Comparison of ENCODE assay signal across 1 cellular context in the genomic region with DNA sequence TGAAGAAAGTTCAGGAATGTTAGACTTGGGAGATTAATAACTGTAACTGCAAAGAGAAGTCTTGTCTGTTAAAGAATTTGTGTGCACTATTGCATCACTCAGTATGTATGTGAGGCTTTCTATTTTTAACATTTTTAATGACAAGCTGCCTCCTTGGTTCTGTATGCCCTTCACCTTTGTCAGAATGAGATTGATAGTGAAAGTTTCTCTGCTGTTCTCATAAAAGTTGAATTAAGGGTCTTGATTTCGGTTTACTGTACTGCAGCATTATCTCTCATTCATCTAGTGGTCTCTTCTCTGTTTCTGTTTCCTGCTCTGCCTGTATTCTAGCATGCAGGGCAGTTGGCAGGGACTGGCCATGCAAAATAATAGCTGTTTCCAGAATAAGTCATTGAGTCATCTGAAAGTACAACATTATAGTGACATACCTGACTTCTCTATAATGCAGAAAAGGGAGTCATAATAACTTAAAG.
TF ChIP-seq lines count a peak whose summit lies in the region.

No MANE protein-coding gene starts in this region.

TF ChIP-seq in GM12878, 131 proteins besides CTCF, POLR2A, EP300 and RAD21 (continued from another document and continues in another):
- TF ChIP-seq GABPA (IDR thresholded peaks at IDR 0.05; ENCODE audit: low read depth) (0 out of 2 replicates have a peak, but pooled peaks have one; percentile 11), CBX5 (IDR thresholded peaks at IDR 0.05; ENCODE audit: low read depth) (0 out of 2 replicates have a peak, but pooled peaks have one; percentile 26), CREM (IDR thresholded peaks at IDR 0.05; ENCODE audit: low read depth) (0 out of 2 replicates have a peak, but pooled peaks have one; percentile 9), ZBTB11 (CRISPR knock-in tag; IDR thresholded peaks at IDR 0.05) (no peak), EGR1 (IDR thresholded peaks at IDR 0.05; ENCODE audit: borderline replicate concordance in 1 of 2, low read depth in 2 of 2, low read length in 2 of 2) (no peak), TCF7 (IDR thresholded peaks at IDR 0.05; ENCODE audit: borderline replicate concordance) (no peak), RB1 (IDR thresholded peaks at IDR 0.05; ENCODE audit: borderline replicate concordance) (no peak), BMI1 (IDR thresholded peaks at IDR 0.05; ENCODE audit: borderline replicate concordance) (no peak), CREB1 (IDR thresholded peaks at IDR 0.05; ENCODE audit: low read depth) (no peak; the same call in 1 of the 2 replicates), JUND (IDR thresholded peaks at IDR 0.05; ENCODE audit: low read depth, low read length) (no peak), POLR2AphosphoS5 (IDR thresholded peaks at IDR 0.05; ENCODE audit: low read length) (no peak), ZBTB40 (IDR thresholded peaks at IDR 0.05; ENCODE audit: borderline replicate concordance) (no peak), POLR2AphosphoS2 (IDR thresholded peaks at IDR 0.05; ENCODE audit: low read depth, low read length) (no peak), SRF (IDR thresholded peaks at IDR 0.05; ENCODE audit: low read depth in 2 of 2, low read length in 2 of 2) (no peak), IKZF1 (conservative IDR thresholded peaks at IDR 0.05) (no peak), MXI1 (IDR thresholded peaks at IDR 0.05; ENCODE audit: low read depth, low read length) (no peak), SUZ12 (IDR thresholded peaks at IDR 0.05; ENCODE audit: unreplicated experiment) (no peak), NR2C2 (IDR thresholded peaks at IDR 0.05; ENCODE audit: borderline replicate concordance, control insufficient read depth, insufficient read length, low read depth) (no peak), SUPT20H (IDR thresholded peaks at IDR 0.05; ENCODE audit: borderline replicate concordance, control insufficient read depth, low read depth, low read length) (no peak), SMAD1 (IDR thresholded peaks at IDR 0.05; ENCODE audit: low read depth, partially characterized antibody) (no peak), ZBTB4 (CRISPR knock-in tag; IDR thresholded peaks at IDR 0.05) (no peak), ZSCAN29 (IDR thresholded peaks at IDR 0.05) (no peak), BRCA1 (IDR thresholded peaks at IDR 0.05; ENCODE audit: low read depth, low read length) (no peak), NFYA (IDR thresholded peaks at IDR 0.05; ENCODE audit: borderline replicate concordance, low read depth, low read length) (no peak), SMC3 (IDR thresholded peaks at IDR 0.05; ENCODE audit: borderline replicate concordance, low read length) (0 out of 2 replicates have a peak, but pooled peaks have one; percentile 15), ZNF24 (IDR thresholded peaks at IDR 0.05) (no peak), MYC (IDR thresholded peaks at IDR 0.05; ENCODE audit: insufficient read depth, insufficient read length, insufficient replicate concordance, low read length, severe bottlenecking) (no peak), YBX1 (IDR thresholded peaks at IDR 0.05) (no peak), RBBP5 (conservative IDR thresholded peaks at IDR 0.05) (no peak), NFIC (IDR thresholded peaks at IDR 0.05; ENCODE audit: low read depth, low read length) (peak; percentile 43; the same call in 1 of the 2 replicates), ZNF274 (IDR thresholded peaks at IDR 0.05; ENCODE audit: insufficient read depth, insufficient read length) (no peak)
- TF ChIP-seq, protein P1, sequence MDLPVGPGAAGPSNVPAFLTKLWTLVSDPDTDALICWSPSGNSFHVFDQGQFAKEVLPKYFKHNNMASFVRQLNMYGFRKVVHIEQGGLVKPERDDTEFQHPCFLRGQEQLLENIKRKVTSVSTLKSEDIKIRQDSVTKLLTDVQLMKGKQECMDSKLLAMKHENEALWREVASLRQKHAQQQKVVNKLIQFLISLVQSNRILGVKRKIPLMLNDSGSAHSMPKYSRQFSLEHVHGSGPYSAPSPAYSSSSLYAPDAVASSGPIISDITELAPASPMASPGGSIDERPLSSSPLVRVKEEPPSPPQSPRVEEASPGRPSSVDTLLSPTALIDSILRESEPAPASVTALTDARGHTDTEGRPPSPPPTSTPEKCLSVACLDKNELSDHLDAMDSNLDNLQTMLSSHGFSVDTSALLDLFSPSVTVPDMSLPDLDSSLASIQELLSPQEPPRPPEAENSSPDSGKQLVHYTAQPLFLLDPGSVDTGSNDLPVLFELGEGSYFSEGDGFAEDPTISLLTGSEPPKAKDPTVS (IDR thresholded peaks at IDR 0.05; ENCODE audit: low read depth, low read length), result no peak
- TF ChIP-seq, protein P2, sequence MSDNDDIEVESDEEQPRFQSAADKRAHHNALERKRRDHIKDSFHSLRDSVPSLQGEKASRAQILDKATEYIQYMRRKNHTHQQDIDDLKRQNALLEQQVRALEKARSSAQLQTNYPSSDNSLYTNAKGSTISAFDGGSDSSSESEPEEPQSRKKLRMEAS (IDR thresholded peaks at IDR 0.05; ENCODE audit: low read depth, low read length), result no peak
- TF ChIP-seq, protein P3, sequence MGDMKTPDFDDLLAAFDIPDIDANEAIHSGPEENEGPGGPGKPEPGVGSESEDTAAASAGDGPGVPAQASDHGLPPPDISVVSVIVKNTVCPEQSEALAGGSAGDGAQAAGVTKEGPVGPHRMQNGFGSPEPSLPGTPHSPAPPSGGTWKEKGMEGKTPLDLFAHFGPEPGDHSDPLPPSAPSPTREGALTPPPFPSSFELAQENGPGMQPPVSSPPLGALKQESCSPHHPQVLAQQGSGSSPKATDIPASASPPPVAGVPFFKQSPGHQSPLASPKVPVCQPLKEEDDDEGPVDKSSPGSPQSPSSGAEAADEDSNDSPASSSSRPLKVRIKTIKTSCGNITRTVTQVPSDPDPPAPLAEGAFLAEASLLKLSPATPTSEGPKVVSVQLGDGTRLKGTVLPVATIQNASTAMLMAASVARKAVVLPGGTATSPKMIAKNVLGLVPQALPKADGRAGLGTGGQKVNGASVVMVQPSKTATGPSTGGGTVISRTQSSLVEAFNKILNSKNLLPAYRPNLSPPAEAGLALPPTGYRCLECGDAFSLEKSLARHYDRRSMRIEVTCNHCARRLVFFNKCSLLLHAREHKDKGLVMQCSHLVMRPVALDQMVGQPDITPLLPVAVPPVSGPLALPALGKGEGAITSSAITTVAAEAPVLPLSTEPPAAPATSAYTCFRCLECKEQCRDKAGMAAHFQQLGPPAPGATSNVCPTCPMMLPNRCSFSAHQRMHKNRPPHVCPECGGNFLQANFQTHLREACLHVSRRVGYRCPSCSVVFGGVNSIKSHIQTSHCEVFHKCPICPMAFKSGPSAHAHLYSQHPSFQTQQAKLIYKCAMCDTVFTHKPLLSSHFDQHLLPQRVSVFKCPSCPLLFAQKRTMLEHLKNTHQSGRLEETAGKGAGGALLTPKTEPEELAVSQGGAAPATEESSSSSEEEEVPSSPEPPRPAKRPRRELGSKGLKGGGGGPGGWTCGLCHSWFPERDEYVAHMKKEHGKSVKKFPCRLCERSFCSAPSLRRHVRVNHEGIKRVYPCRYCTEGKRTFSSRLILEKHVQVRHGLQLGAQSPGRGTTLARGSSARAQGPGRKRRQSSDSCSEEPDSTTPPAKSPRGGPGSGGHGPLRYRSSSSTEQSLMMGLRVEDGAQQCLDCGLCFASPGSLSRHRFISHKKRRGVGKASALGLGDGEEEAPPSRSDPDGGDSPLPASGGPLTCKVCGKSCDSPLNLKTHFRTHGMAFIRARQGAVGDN (IDR thresholded peaks at IDR 0.05), result no peak
- TF ChIP-seq, protein P4, sequence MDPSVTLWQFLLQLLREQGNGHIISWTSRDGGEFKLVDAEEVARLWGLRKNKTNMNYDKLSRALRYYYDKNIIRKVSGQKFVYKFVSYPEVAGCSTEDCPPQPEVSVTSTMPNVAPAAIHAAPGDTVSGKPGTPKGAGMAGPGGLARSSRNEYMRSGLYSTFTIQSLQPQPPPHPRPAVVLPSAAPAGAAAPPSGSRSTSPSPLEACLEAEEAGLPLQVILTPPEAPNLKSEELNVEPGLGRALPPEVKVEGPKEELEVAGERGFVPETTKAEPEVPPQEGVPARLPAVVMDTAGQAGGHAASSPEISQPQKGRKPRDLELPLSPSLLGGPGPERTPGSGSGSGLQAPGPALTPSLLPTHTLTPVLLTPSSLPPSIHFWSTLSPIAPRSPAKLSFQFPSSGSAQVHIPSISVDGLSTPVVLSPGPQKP (IDR thresholded peaks at IDR 0.05; ENCODE audit: low read depth, low read length), result no peak
- TF ChIP-seq, protein P5, sequence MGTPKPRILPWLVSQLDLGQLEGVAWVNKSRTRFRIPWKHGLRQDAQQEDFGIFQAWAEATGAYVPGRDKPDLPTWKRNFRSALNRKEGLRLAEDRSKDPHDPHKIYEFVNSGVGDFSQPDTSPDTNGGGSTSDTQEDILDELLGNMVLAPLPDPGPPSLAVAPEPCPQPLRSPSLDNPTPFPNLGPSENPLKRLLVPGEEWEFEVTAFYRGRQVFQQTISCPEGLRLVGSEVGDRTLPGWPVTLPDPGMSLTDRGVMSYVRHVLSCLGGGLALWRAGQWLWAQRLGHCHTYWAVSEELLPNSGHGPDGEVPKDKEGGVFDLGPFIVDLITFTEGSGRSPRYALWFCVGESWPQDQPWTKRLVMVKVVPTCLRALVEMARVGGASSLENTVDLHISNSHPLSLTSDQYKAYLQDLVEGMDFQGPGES (IDR thresholded peaks at IDR 0.05), result no peak
- TF ChIP-seq, protein P6, sequence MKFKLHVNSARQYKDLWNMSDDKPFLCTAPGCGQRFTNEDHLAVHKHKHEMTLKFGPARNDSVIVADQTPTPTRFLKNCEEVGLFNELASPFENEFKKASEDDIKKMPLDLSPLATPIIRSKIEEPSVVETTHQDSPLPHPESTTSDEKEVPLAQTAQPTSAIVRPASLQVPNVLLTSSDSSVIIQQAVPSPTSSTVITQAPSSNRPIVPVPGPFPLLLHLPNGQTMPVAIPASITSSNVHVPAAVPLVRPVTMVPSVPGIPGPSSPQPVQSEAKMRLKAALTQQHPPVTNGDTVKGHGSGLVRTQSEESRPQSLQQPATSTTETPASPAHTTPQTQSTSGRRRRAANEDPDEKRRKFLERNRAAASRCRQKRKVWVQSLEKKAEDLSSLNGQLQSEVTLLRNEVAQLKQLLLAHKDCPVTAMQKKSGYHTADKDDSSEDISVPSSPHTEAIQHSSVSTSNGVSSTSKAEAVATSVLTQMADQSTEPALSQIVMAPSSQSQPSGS (IDR thresholded peaks at IDR 0.05; ENCODE audit: low read length), result peak; percentile 43
